In genomic region chr5:136020383-136021015, GRCh38 we compare ENCODE assay signal across 9 cellular contexts. TPM values are rescaled to one million over a fixed set of nuclear protein-coding genes. Genes with fewer than 3 reads are reported as not detected.
DNase-seq lines count a peak whose midpoint lies in the region; ATAC-seq and TF ChIP-seq lines count a peak whose summit lies in the region.
"Had no signal": no experiment of that assay in that cellular context is flagged by ENCODE, and none has a peak within 500 bp of the region (broad histone marks: within the 10 kb centered on the region; RNA-seq: fewer than 3 reads in every experiment).

No MANE protein-coding gene starts in this region.

- H3K27me3 Mint-ChIP-seq in endodermal cell (ENCODE audit: insufficient read depth) (peaks cover 23% of the 10 kb centered on the region), neural progenitor cell (ENCODE audit: insufficient read depth, low read depth) (peaks cover 8% of the 10 kb centered on the region)

- H3K4me3 Mint-ChIP-seq in endodermal cell (no peak overlapping the region), neural progenitor cell (no peak overlapping the region)
- H3K4me3 Mint-ChIP-seq: memory B cell had no signal

- TF ChIP-seq CTCF in endodermal cell (conservative IDR thresholded peaks at IDR 0.05) = no peak
- no peak for TF ChIP-seq CTCF in neural progenitor cell (IDR thresholded peaks at IDR 0.05)

- no peaks in the 10 kb centered on the region for H3K79me2 ChIP-seq in neural progenitor cell (ENCODE audit: low read depth)

- H3K4me3 ChIP-seq in endodermal cell (ENCODE audit: low read length) = no peak overlapping the region
- peak overlapping the region; percentile 37 for H3K4me3 ChIP-seq in skeletal muscle satellite cell (ENCODE audit: low read length)
- H3K4me3 ChIP-seq in neural progenitor cell = no peak overlapping the region

- no peak overlapping the region for H3K9ac ChIP-seq in endodermal cell (ENCODE audit: extremely low read depth, low read length, poor library complexity, severe bottlenecking)
- peak overlapping the region; percentile 84 for H3K9ac ChIP-seq in skeletal muscle satellite cell (ENCODE audit: low read depth, low read length)
- H3K9ac ChIP-seq in neural progenitor cell = no peak overlapping the region

- H4K20me1 ChIP-seq in neural progenitor cell (ENCODE audit: low read depth) = no peaks in the 10 kb centered on the region

- ATAC-seq in GM21447 (IDR thresholded peaks at IDR 0.05; ENCODE audit: unreplicated experiment) = no peak

- H3K4me1 ChIP-seq in endodermal cell (ENCODE audit: control insufficient read depth, insufficient read depth, low read length) (no peaks in the 10 kb centered on the region), skeletal muscle satellite cell (ENCODE audit: control insufficient read depth, insufficient read depth, low read length) (peaks cover 74% of the 10 kb centered on the region), neural progenitor cell (no peaks in the 10 kb centered on the region)

- H3K36me3 Mint-ChIP-seq in endodermal cell (ENCODE audit: low read depth) (no peaks in the 10 kb centered on the region), neural progenitor cell (no peaks in the 10 kb centered on the region)
- H3K36me3 Mint-ChIP-seq: memory B cell had no signal

- DNase-seq in SIG-M5 treated with dmso at 0.1 percent for 504 hours (lab: John Stamatoyannopoulos, UW; ENCODE audit: unreplicated experiment) = peak; percentile 67
- DNase-seq in SIG-M5 (lab: John Stamatoyannopoulos, UW) = no peak
- peak; percentile 16 for DNase-seq in NOMO-1 treated with dmso at 0.1 percent for 144 hours (lab: John Stamatoyannopoulos, UW; ENCODE audit: unreplicated experiment)
- peak; percentile 29 for DNase-seq in endodermal cell
- DNase-seq in neural progenitor cell (ENCODE audit: low spot score) = no peak
- DNase-seq in epidermal melanocyte (ENCODE audit: insufficient read length, low spot score) = no peak

- no peak overlapping the region for H2AFZ ChIP-seq in neural progenitor cell (replicated peaks)

- H3K4me1 Mint-ChIP-seq in endodermal cell = no peaks in the 10 kb centered on the region
- peaks cover 16% of the 10 kb centered on the region for H3K4me1 Mint-ChIP-seq in neural progenitor cell
- H3K4me1 Mint-ChIP-seq: memory B cell had no signal

- peaks cover 7% of the 10 kb centered on the region for H3K27me3 ChIP-seq in endodermal cell (ENCODE audit: control insufficient read depth, insufficient read depth, low read length, poor library complexity, severe bottlenecking)
- H3K27me3 ChIP-seq in skeletal muscle satellite cell (ENCODE audit: control insufficient read depth, insufficient read depth, low read length) = no peaks in the 10 kb centered on the region
- H3K27me3 ChIP-seq in neural progenitor cell = peaks cover 6% of the 10 kb centered on the region

- H3K9me3 ChIP-seq in endodermal cell (ENCODE audit: control insufficient read depth, low read length) = no peaks in the 10 kb centered on the region
- H3K9me3 ChIP-seq in skeletal muscle satellite cell (replicated peaks; ENCODE audit: low read length) = no peaks in the 10 kb centered on the region
- no peaks in the 10 kb centered on the region for H3K9me3 ChIP-seq in neural progenitor cell (ENCODE audit: low read depth)

- 92 to 100% methylated on average over 4 to 9 of the region's 10 CpGs for WGBS in endodermal cell (ENCODE audit: insufficient coverage in 1 of 2, insufficient read length in 1 of 2), 2 experiments

- H3F3A ChIP-seq in neural progenitor cell (ENCODE audit: low read depth) = no peaks in the 10 kb centered on the region

- peak overlapping the region; percentile 40 for H3K4me2 ChIP-seq in skeletal muscle satellite cell (ENCODE audit: low read length)
- H3K4me2 ChIP-seq in neural progenitor cell = no peak overlapping the region

- H3K27ac ChIP-seq in endodermal cell (ENCODE audit: low read depth, low read length) = no peak overlapping the region
- H3K27ac ChIP-seq in neural progenitor cell = no peak overlapping the region

- H3K27ac Mint-ChIP-seq in endodermal cell (no peak overlapping the region), neural progenitor cell (no peak overlapping the region)
- H3K27ac Mint-ChIP-seq: memory B cell had no signal

- H3K36me3 ChIP-seq in endodermal cell (ENCODE audit: control insufficient read depth, insufficient read depth, low read length) = no peaks in the 10 kb centered on the region
- no peaks in the 10 kb centered on the region for H3K36me3 ChIP-seq in skeletal muscle satellite cell (ENCODE audit: insufficient read depth, low read length)
- H3K36me3 ChIP-seq in neural progenitor cell = no peaks in the 10 kb centered on the region

- H3K9me3 Mint-ChIP-seq in endodermal cell = no peaks in the 10 kb centered on the region
- H3K9me3 Mint-ChIP-seq in neural progenitor cell = no peaks in the 10 kb centered on the region
- H3K9me3 Mint-ChIP-seq: memory B cell had no signal

RNA-seq across cellular contexts. Expression of gene TGFBI, which starts 8.3 kb away (rescaled TPM):
- total RNA-seq in endodermal cell = 1 to 10 TPM; 2.8 to 4.9 TPM
- 40.8 TPM for polyA plus RNA-seq in endodermal cell (2013, experiment 1 of 2)
- 59.6 TPM for polyA plus RNA-seq in endodermal cell (2013, experiment 2 of 2)
- 1,248 and 1,783 TPM in 2 replicates for total RNA-seq in skeletal muscle satellite cell (2012; rRNA removed)
- total RNA-seq in neural progenitor cell (ENCODE audit: low replicate concordance) = 9.5 and 16.4 TPM in 2 replicates

Comparison
In these comparisons a context has a peak if more than half of its experiments do, and no peak if none do; other contexts are left out.
1. DNase-seq: peak in SIG-M5 treated with dmso at 0.1 percent for 504 hours (single experiment), NOMO-1 treated with dmso at 0.1 percent for 144 hours (single experiment) and endodermal cell (single experiment); none in SIG-M5 (single experiment), neural progenitor cell (single experiment) and epidermal melanocyte (single experiment).